12 cellular contexts compared by ENCODE assay signal in genomic region chr7:128137096-128137655, GRCh38.
A peak's percentile ranks its signal among the peaks of the same experiment; 100 is the strongest.
DNase-seq lines count a peak whose midpoint lies in the region; ATAC-seq and TF ChIP-seq lines count a peak whose summit lies in the region.
"Had no signal": no experiment of that assay in that cellular context is flagged by ENCODE, and none has a peak within 500 bp of the region (broad histone marks: within the 10 kb centered on the region; RNA-seq: fewer than 3 reads in every experiment).

No MANE protein-coding gene starts in this region.

- H4K20me1 ChIP-seq in IMR-90 (ENCODE audit: insufficient read depth, low read length) = no peaks in the 10 kb centered on the region

- H3K36me3 Mint-ChIP-seq in brain = no peaks in the 10 kb centered on the region
- H3K36me3 Mint-ChIP-seq in naive thymus-derived CD4-positive, alpha-beta T cell = no peaks in the 10 kb centered on the region
- H3K36me3 Mint-ChIP-seq: activated CD4-positive, alpha-beta memory T cell treated with anti-CD3 and anti-CD28 coated beads for 36 hours had no signal

- no peak overlapping the region for H3K27ac Mint-ChIP-seq in brain
- H3K27ac Mint-ChIP-seq in naive thymus-derived CD4-positive, alpha-beta T cell = no peak overlapping the region
- H3K27ac Mint-ChIP-seq: activated CD4-positive, alpha-beta memory T cell treated with anti-CD3 and anti-CD28 coated beads for 36 hours had no signal

- CTCF ChIA-PET in IMR-90 (lab: Yijun Ruan, JAX) = interaction anchor here (0.5 to 1.8 kb wide), 4 partner anchors 8 to 776 kb away, joined by 3 to 5 read pairs (median 4); no protein-coding TSS in a partner anchor
- CTCF ChIA-PET in naive thymus-derived CD4-positive, alpha-beta T cell (lab: Charles Lee) = interaction anchor here (1.1 to 1.5 kb wide), 3 partner anchors 8 to 72 kb away, joined by 4 to 5 read pairs (median 4); no protein-coding TSS in a partner anchor

- H3K23ac ChIP-seq in IMR-90 (ENCODE audit: low read depth, low read length) = no peak overlapping the region

- peaks cover 33% of the 10 kb centered on the region for H3K27me3 Mint-ChIP-seq in brain
- peaks cover 14 to 71% (median 29%) of the 10 kb centered on the region in 5 donors for H3K27me3 Mint-ChIP-seq in naive thymus-derived CD4-positive, alpha-beta T cell

- H3K4ac ChIP-seq in IMR-90 (ENCODE audit: low read depth, low read length) = no peak overlapping the region

- H3K18ac ChIP-seq in IMR-90 (ENCODE audit: low read depth, low read length) = no peak overlapping the region

- peaks cover 2% of the 10 kb centered on the region; the same call in 1 of the 2 replicates for H3K4me1 ChIP-seq in IMR-90 (ENCODE audit: control insufficient read depth, insufficient read depth, low read length)
- H3K4me1 ChIP-seq in naive thymus-derived CD4-positive, alpha-beta T cell (ENCODE audit: control insufficient read depth in 2 of 2, insufficient read depth in 2 of 2, low read length in 2 of 2) = peaks cover 5 to 12% of the 10 kb centered on the region in 2 donors

- intact Hi-C loops in IMR-90 (cut with micrococcal nuclease) = no loop called here
- intact Hi-C loops in naive thymus-derived CD4-positive, alpha-beta T cell (cut with micrococcal nuclease) = loop anchor here in 1 of 2 donors (5.0 to 10.0 kb wide), 2 partner anchors 280 to 552 kb away; partner anchors contain the start of genes ARF5 and GCC1

- no peaks in the 10 kb centered on the region; the same call in 1 of the 2 replicates for H3K9me1 ChIP-seq in IMR-90 (ENCODE audit: insufficient read depth, low read length)

- peaks cover 4% of the 10 kb centered on the region for H3K9me3 ChIP-seq in IMR-90 (ENCODE audit: control insufficient read depth, insufficient read depth, low read length)
- no peaks in the 10 kb centered on the region for H3K9me3 ChIP-seq in naive thymus-derived CD4-positive, alpha-beta T cell (ENCODE audit: control insufficient read depth in 2 of 3, low read length in 3 of 3)
- H3K9me3 ChIP-seq: thyroid gland had no signal

- H2BK15ac ChIP-seq in IMR-90 (ENCODE audit: low read depth, low read length) = no peak overlapping the region

- H3K79me1 ChIP-seq in IMR-90 (ENCODE audit: low read depth in 1 of 2, low read length in 2 of 2) = no peaks in the 10 kb centered on the region

- no peak overlapping the region for H4K8ac ChIP-seq in IMR-90 (ENCODE audit: low read depth in 2 of 2, low read length in 2 of 2)

- H3K14ac ChIP-seq in IMR-90 (replicated peaks; ENCODE audit: low read depth, low read length) = no peak overlapping the region

- ATAC-seq in IMR-90 (ENCODE audit: low read depth) (peak; percentile 68), HG02852 (IDR thresholded peaks at IDR 0.05; ENCODE audit: unreplicated experiment) (no peak)
- ATAC-seq in naive thymus-derived CD4-positive, alpha-beta T cell = peak; percentile 55

- peaks cover 49% of the 10 kb centered on the region for H3K27me3 ChIP-seq in IMR-90 (ENCODE audit: control insufficient read depth, insufficient read depth, low read length)
- no peaks in the 10 kb centered on the region for H3K27me3 ChIP-seq in naive thymus-derived CD4-positive, alpha-beta T cell (ENCODE audit: control insufficient read depth in 2 of 2, insufficient read depth in 2 of 2, low read length in 2 of 2)
- H3K27me3 ChIP-seq: thyroid gland had no signal

- no peak overlapping the region for H3K56ac ChIP-seq in IMR-90 (ENCODE audit: extremely low read depth, insufficient read depth, low read length)

- H3K9me3 Mint-ChIP-seq in brain = peaks cover 5 to 16% (median 5%) of the 10 kb centered on the region in 5 experiments
- H3K9me3 Mint-ChIP-seq in naive thymus-derived CD4-positive, alpha-beta T cell = peaks cover 0 to 8% (median 2%) of the 10 kb centered on the region in 11 donors
- H3K9me3 Mint-ChIP-seq: activated CD4-positive, alpha-beta memory T cell treated with anti-CD3 and anti-CD28 coated beads for 36 hours had no signal

- H2BK20ac ChIP-seq in IMR-90 (ENCODE audit: low read depth, low read length) = no peak overlapping the region

- H2AK9ac ChIP-seq in IMR-90 (replicated peaks; ENCODE audit: low read depth, low read length, poor library complexity) = peak overlapping the region; percentile 55

- H4K91ac ChIP-seq in IMR-90 (ENCODE audit: insufficient read depth, low read depth, low read length) = no peak overlapping the region

- dilution Hi-C loops in IMR-90 (cut with HindIII; ENCODE audit: low sequenced_read_pairs, unreplicated experiment) = no loop called here

- TF ChIP-seq RAD21 in IMR-90 (IDR thresholded peaks at IDR 0.05; ENCODE audit: low read length) = no peak

- H2BK5ac ChIP-seq in IMR-90 (ENCODE audit: low read depth, low read length, poor library complexity, severe bottlenecking) = no peak overlapping the region

- in situ Hi-C loops in IMR-90 (cut with MboI; ENCODE audit: low sequenced_read_pairs) = no loop called here

- H3K4me2 ChIP-seq in IMR-90 (ENCODE audit: low read depth, low read length) = no peak overlapping the region

- 26% methylated on average over 9 of the region's 14 CpGs; no CpG with 5 or more reads in 1 of the 2 experiments for WGBS in IMR-90 (ENCODE audit: extremely low coverage in 2 of 2, insufficient read length in 1 of 2), 2 experiments

- H4K5ac ChIP-seq in IMR-90 (ENCODE audit: low read depth, low read length) = no peak overlapping the region

- H3K4me1 Mint-ChIP-seq in brain = peaks cover 9% of the 10 kb centered on the region
- peaks cover 9 to 28% (median 17%) of the 10 kb centered on the region in 7 donors for H3K4me1 Mint-ChIP-seq in naive thymus-derived CD4-positive, alpha-beta T cell

- H2BK120ac ChIP-seq in IMR-90 (ENCODE audit: low read depth, low read length) = no peak overlapping the region

- H3K9ac ChIP-seq in IMR-90 (ENCODE audit: low read depth, low read length) = no peak overlapping the region

- no peak overlapping the region for H3K27ac ChIP-seq in IMR-90 (ENCODE audit: insufficient read depth, low read length)
- H3K27ac ChIP-seq in naive thymus-derived CD4-positive, alpha-beta T cell (ENCODE audit: low read depth, low read length) = no peak overlapping the region
- H3K27ac ChIP-seq: thyroid gland had no signal

- DNase-seq in DMS79 (lab: John Stamatoyannopoulos, UW) (peak; percentile 50), IMR-90 (peak; percentile 58), iPS-NIHi11 (ENCODE audit: low spot score) (no peak), NCI-H524 treated with DMSO at 0.1 percent for 48 hours (lab: John Stamatoyannopoulos, UW) (no peak), NCI-H2196 (lab: John Stamatoyannopoulos, UW; ENCODE audit: unreplicated experiment) (no peak)
- no peak for DNase-seq in naive thymus-derived CD4-positive, alpha-beta T cell
- DNase-seq: activated CD4-positive, alpha-beta memory T cell treated with anti-CD3 and anti-CD28 coated beads for 36 hours; NCI-H1436 treated with DMSO at 0.1 percent for 48 hours; Right ventricle myocardium superior; thyroid gland had no signal

- H3K4me3 Mint-ChIP-seq in brain = peak overlapping the region in 4 of 5 experiments; percentile 12 to 40 (median 24)
- peak overlapping the region in 7 of 10 donors; percentile 7 to 59 (median 47) for H3K4me3 Mint-ChIP-seq in naive thymus-derived CD4-positive, alpha-beta T cell
- H3K4me3 Mint-ChIP-seq: activated CD4-positive, alpha-beta memory T cell treated with anti-CD3 and anti-CD28 coated beads for 36 hours had no signal

- no peak overlapping the region for H2AK5ac ChIP-seq in IMR-90 (ENCODE audit: low read depth, low read length)

- no peaks in the 10 kb centered on the region for H3K36me3 ChIP-seq in IMR-90 (ENCODE audit: control insufficient read depth, insufficient read depth, low read length)
- no peaks in the 10 kb centered on the region for H3K36me3 ChIP-seq in naive thymus-derived CD4-positive, alpha-beta T cell (ENCODE audit: control insufficient read depth in 2 of 3, insufficient read depth in 3 of 3, low read length in 3 of 3)
- H3K36me3 ChIP-seq: thyroid gland had no signal

- no peak for TF ChIP-seq POLR2A in IMR-90 (IDR thresholded peaks at IDR 0.05; ENCODE audit: low read depth, low read length)

- no peak overlapping the region for H3K4me3 ChIP-seq in IMR-90 (ENCODE audit: insufficient read depth, low read depth, low read length)
- H3K4me3 ChIP-seq in naive thymus-derived CD4-positive, alpha-beta T cell (ENCODE audit: low read length) = no peak overlapping the region
- H3K4me3 ChIP-seq: thyroid gland had no signal

- POLR2A ChIA-PET in IMR-90 (lab: Charles Lee; ENCODE audit: unreplicated experiment) = no interaction called here
- POLR2A ChIA-PET in naive thymus-derived CD4-positive, alpha-beta T cell (lab: Charles Lee) = interaction anchor here (0.5 kb wide), 1 partner anchor 9 kb away, joined by 3 read pairs; no protein-coding TSS in a partner anchor

- TF ChIP-seq CTCF in IMR-90 (conservative IDR thresholded peaks at IDR 0.05; ENCODE audit: low read depth, low read length) = no peak
- TF ChIP-seq CTCF in brain (conservative IDR thresholded peaks at IDR 0.05) = no peak

- no TSS peak for BruUV-seq in IMR-90 (replicated peaks; lab: Mats Ljungman, UMichigan)

- peak overlapping the region; percentile 4 for H2AFZ ChIP-seq in IMR-90 (replicated peaks; ENCODE audit: low read length, poor library complexity)

TF ChIP-seq in IMR-90, 13 proteins besides CTCF, POLR2A, EP300 and RAD21 (continues in another document):
- TF ChIP-seq MXI1 (IDR thresholded peaks at IDR 0.05; ENCODE audit: borderline replicate concordance, low read depth, low read length) (0 out of 2 replicates have a peak, but pooled peaks have one; percentile 37), SMC3 (IDR thresholded peaks at IDR 0.05; ENCODE audit: low read depth, low read length) (no peak), RCOR1 (IDR thresholded peaks at IDR 0.05; ENCODE audit: insufficient replicate concordance, low read length) (no peak), BHLHE40 (IDR thresholded peaks at IDR 0.05; ENCODE audit: low read depth, low read length) (peak; percentile 98), FOS (IDR thresholded peaks at IDR 0.05; ENCODE audit: low read depth, low read length) (no peak), CHD1 (IDR thresholded peaks at IDR 0.05; ENCODE audit: low read depth, low read length) (no peak), RFX5 (IDR thresholded peaks at IDR 0.05; ENCODE audit: low read depth, low read length) (no peak), NFE2L2 (IDR thresholded peaks at IDR 0.05; ENCODE audit: low read depth, low read length) (no peak)
- TF ChIP-seq, protein P1, sequence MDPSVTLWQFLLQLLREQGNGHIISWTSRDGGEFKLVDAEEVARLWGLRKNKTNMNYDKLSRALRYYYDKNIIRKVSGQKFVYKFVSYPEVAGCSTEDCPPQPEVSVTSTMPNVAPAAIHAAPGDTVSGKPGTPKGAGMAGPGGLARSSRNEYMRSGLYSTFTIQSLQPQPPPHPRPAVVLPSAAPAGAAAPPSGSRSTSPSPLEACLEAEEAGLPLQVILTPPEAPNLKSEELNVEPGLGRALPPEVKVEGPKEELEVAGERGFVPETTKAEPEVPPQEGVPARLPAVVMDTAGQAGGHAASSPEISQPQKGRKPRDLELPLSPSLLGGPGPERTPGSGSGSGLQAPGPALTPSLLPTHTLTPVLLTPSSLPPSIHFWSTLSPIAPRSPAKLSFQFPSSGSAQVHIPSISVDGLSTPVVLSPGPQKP (IDR thresholded peaks at IDR 0.05; ENCODE audit: borderline replicate concordance, low read depth, low read length) = no peak

Comparison
In these comparisons a context has a peak if more than half of its experiments do, and no peak if none do; other contexts are left out.
1. DNase-seq: peak in DMS79 (single experiment) and IMR-90 (single experiment); none in naive thymus-derived CD4-positive, alpha-beta T cell (0 of 9), iPS-NIHi11 (single experiment), NCI-H524 treated with DMSO at 0.1 percent for 48 hours (single experiment) and NCI-H2196 (single experiment).